In genomic region chr11:60422609-60423008, GRCh38 we compare ENCODE assay signal across 12 cellular contexts. TPM values are rescaled to one million over a fixed set of nuclear protein-coding genes. Genes with fewer than 3 reads are reported as not detected.
"Had no signal": no experiment of that assay in that cellular context is flagged by ENCODE, and none has a peak within 500 bp of the region (broad histone marks: within the 10 kb centered on the region; RNA-seq: fewer than 3 reads in every experiment).

No MANE protein-coding gene starts in this region.

- H3K9me3 ChIP-seq: HAP-1 had no signal

- FAIRE-seq: H1, H54 had no signal

- DNase-seq: GM23248, GOT3, H7, H9, HCEC 1CT, HFFc6 had no signal

- H3K36me3 ChIP-seq: HAP-1 had no signal

- H3K9ac ChIP-seq: GM23248 had no signal

- H3K4me3 ChIP-seq: GM23248, GM23338, HAP-1 had no signal

- H3K4me2 ChIP-seq: GM23338 had no signal

- H3K27ac ChIP-seq: GM23248 had no signal

- H2AFZ ChIP-seq: GM23248, GM23338 had no signal

- ATAC-seq: GM23338, HCT116 had no signal

- H3K4me1 ChIP-seq: HAP-1 had no signal

RNA-seq across cellular contexts. Expression of gene MS4A5, which starts 6.8 kb away (rescaled TPM):
- total RNA-seq: GM23248, GM23338, H1, H4, H7, H9, HFFc6 had no signal
- polyA plus RNA-seq: GM23248, GM23338, H1 had no signal

RNA-seq across cellular contexts. Expression of gene MS4A14, which starts 26.4 kb away (rescaled TPM):
- total RNA-seq: GM23248, GM23338, H1, H4, H7, H9, HFFc6 had no signal
- polyA plus RNA-seq: GM23248, GM23338, H1 had no signal

RNA-seq across cellular contexts. Expression of gene MS4A1, which starts 33.0 kb away (rescaled TPM):
- total RNA-seq: GM23248, GM23338, H1, H4, H7, H9, HFFc6 had no signal
- polyA plus RNA-seq: H1 had no signal

RNA-seq across cellular contexts. Expression of gene MS4A7, which starts 44.3 kb away (rescaled TPM):
- total RNA-seq: GM23248, H1, H4, H7, H9, HFFc6 had no signal
- polyA plus RNA-seq: GM23248, GM23338, H1 had no signal
